In genomic region chr15:64642875-64643274, GRCh38 we compare ENCODE assay signal across 1 cellular context.
TF ChIP-seq lines count a peak whose summit lies in the region.

No MANE protein-coding gene starts in this region.

TF ChIP-seq in HepG2, 621 proteins besides CTCF, POLR2A, EP300 and RAD21 (continued from another document and continues in another):
- TF ChIP-seq, protein P1, sequence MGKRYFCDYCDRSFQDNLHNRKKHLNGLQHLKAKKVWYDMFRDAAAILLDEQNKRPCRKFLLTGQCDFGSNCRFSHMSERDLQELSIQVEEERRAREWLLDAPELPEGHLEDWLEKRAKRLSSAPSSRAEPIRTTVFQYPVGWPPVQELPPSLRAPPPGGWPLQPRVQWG (CRISPR knock-in tag; IDR thresholded peaks at IDR 0.05; ENCODE audit: borderline replicate concordance, low read depth), result no peak
- no peak for TF ChIP-seq ZNF646 (CRISPR knock-in tag; IDR thresholded peaks at IDR 0.05)
- TF ChIP-seq ZNF788 (CRISPR knock-in tag; IDR thresholded peaks at IDR 0.05; ENCODE audit: borderline replicate concordance), result no peak
- TF ChIP-seq MLLT10 (CRISPR knock-in tag; IDR thresholded peaks at IDR 0.05), result no peak
- TF ChIP-seq HNF4A (CRISPR knock-in tag; IDR thresholded peaks at IDR 0.05), result peak; percentile 79
- peak; percentile 48; the same call in 1 of the 2 replicates for TF ChIP-seq ZNF652 (CRISPR knock-in tag; IDR thresholded peaks at IDR 0.05; ENCODE audit: borderline replicate concordance, low read depth)
- TF ChIP-seq SRSF4 (IDR thresholded peaks at IDR 0.05; ENCODE audit: low read depth, low read length, poor library complexity, severe bottlenecking), result no peak
- no peak for TF ChIP-seq BRD4 (CRISPR knock-in tag; IDR thresholded peaks at IDR 0.05)
- no peak for TF ChIP-seq PAWR (CRISPR knock-in tag; IDR thresholded peaks at IDR 0.05; ENCODE audit: borderline replicate concordance)
- TF ChIP-seq BRF2 (CRISPR knock-in tag; IDR thresholded peaks at IDR 0.05), result no peak
- peak; percentile 60 for TF ChIP-seq TGIF2 (CRISPR knock-in tag; IDR thresholded peaks at IDR 0.05)
- TF ChIP-seq SMARCE1 (IDR thresholded peaks at IDR 0.05; ENCODE audit: borderline replicate concordance), result no peak
- TF ChIP-seq HNRNPLL (IDR thresholded peaks at IDR 0.05; ENCODE audit: low read depth, low read length, poor library complexity, severe bottlenecking), result no peak
- peak; percentile 39; the same call in 1 of the 2 replicates for TF ChIP-seq FOXO1 (CRISPR knock-in tag; IDR thresholded peaks at IDR 0.05)
- TF ChIP-seq ELF1 (CRISPR knock-in tag; IDR thresholded peaks at IDR 0.05), result no peak
- peak; percentile 63 for TF ChIP-seq HOMEZ (CRISPR knock-in tag; IDR thresholded peaks at IDR 0.05; ENCODE audit: low read depth)
- peak; percentile 97 for TF ChIP-seq TFE3 (CRISPR knock-in tag; IDR thresholded peaks at IDR 0.05)
- TF ChIP-seq NCOA2 (CRISPR knock-in tag; IDR thresholded peaks at IDR 0.05), result peak; percentile 61
- TF ChIP-seq, protein P2, sequence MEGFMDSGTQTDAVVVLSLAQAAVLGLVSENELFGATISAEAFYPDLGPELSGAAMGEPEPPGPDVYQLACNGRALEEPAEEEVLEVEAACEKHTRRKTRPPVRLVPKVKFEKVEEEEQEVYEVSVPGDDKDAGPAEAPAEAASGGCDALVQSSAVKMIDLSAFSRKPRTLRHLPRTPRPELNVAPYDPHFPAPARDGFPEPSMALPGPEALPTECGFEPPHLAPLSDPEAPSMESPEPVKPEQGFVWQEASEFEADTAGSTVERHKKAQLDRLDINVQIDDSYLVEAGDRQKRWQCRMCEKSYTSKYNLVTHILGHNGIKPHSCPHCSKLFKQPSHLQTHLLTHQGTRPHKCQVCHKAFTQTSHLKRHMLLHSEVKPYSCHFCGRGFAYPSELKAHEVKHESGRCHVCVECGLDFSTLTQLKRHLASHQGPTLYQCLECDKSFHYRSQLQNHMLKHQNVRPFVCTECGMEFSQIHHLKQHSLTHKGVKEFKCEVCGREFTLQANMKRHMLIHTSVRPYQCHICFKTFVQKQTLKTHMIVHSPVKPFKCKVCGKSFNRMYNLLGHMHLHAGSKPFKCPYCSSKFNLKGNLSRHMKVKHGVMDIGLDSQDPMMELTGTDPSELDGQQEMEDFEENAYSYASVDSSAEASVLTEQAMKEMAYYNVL (CRISPR knock-in tag; IDR thresholded peaks at IDR 0.05; ENCODE audit: borderline replicate concordance), result no peak
- TF ChIP-seq MXD1 (CRISPR knock-in tag; IDR thresholded peaks at IDR 0.05), result no peak
- 0 out of 2 replicates have a peak, but pooled peaks have one; percentile 26 for TF ChIP-seq SMAD3 (CRISPR knock-in tag; IDR thresholded peaks at IDR 0.05)
- no peak for TF ChIP-seq ZNF670 (CRISPR knock-in tag; IDR thresholded peaks at IDR 0.05; ENCODE audit: borderline replicate concordance)
- TF ChIP-seq ELF3 (CRISPR knock-in tag; IDR thresholded peaks at IDR 0.05), result peak; percentile 98
- TF ChIP-seq ZNF552 (CRISPR knock-in tag; IDR thresholded peaks at IDR 0.05; ENCODE audit: borderline replicate concordance), result no peak
- TF ChIP-seq ZNF331 (CRISPR knock-in tag; IDR thresholded peaks at IDR 0.05), result peak; percentile 32; the same call in 1 of the 2 replicates
- no peak for TF ChIP-seq MBNL3 (CRISPR knock-in tag; conservative IDR thresholded peaks at IDR 0.05)
- TF ChIP-seq, protein P3, sequence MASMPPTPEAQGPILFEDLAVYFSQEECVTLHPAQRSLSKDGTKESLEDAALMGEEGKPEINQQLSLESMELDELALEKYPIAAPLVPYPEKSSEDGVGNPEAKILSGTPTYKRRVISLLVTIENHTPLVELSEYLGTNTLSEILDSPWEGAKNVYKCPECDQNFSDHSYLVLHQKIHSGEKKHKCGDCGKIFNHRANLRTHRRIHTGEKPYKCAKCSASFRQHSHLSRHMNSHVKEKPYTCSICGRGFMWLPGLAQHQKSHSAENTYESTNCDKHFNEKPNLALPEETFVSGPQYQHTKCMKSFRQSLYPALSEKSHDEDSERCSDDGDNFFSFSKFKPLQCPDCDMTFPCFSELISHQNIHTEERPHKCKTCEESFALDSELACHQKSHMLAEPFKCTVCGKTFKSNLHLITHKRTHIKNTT (CRISPR knock-in tag; IDR thresholded peaks at IDR 0.05), result no peak
- TF ChIP-seq ZFAT (CRISPR knock-in tag; conservative IDR thresholded peaks at IDR 0.05), result no peak
- TF ChIP-seq DRAP1 (CRISPR knock-in tag; IDR thresholded peaks at IDR 0.05), result peak; percentile 70
- no peak for TF ChIP-seq JUND (CRISPR knock-in tag; IDR thresholded peaks at IDR 0.05)
- no peak for TF ChIP-seq SNRNP70 (IDR thresholded peaks at IDR 0.05; ENCODE audit: low read depth, low read length)
- peak; percentile 75; the same call in 1 of the 2 replicates for TF ChIP-seq SOX5 (CRISPR knock-in tag; IDR thresholded peaks at IDR 0.05; ENCODE audit: borderline replicate concordance)
- TF ChIP-seq ZNF296 (CRISPR knock-in tag; conservative IDR thresholded peaks at IDR 0.05), result no peak
- 0 out of 2 replicates have a peak, but pooled peaks have one; percentile 33 for TF ChIP-seq NR2F6 (IDR thresholded peaks at IDR 0.05)
- TF ChIP-seq NR2F6 (CRISPR knock-in tag; IDR thresholded peaks at IDR 0.05), result 0 out of 2 replicates have a peak, but pooled peaks have one; percentile 14
- no peak for TF ChIP-seq KLF9 (CRISPR knock-in tag; IDR thresholded peaks at IDR 0.05; ENCODE audit: low read depth)
- TF ChIP-seq, protein P4, sequence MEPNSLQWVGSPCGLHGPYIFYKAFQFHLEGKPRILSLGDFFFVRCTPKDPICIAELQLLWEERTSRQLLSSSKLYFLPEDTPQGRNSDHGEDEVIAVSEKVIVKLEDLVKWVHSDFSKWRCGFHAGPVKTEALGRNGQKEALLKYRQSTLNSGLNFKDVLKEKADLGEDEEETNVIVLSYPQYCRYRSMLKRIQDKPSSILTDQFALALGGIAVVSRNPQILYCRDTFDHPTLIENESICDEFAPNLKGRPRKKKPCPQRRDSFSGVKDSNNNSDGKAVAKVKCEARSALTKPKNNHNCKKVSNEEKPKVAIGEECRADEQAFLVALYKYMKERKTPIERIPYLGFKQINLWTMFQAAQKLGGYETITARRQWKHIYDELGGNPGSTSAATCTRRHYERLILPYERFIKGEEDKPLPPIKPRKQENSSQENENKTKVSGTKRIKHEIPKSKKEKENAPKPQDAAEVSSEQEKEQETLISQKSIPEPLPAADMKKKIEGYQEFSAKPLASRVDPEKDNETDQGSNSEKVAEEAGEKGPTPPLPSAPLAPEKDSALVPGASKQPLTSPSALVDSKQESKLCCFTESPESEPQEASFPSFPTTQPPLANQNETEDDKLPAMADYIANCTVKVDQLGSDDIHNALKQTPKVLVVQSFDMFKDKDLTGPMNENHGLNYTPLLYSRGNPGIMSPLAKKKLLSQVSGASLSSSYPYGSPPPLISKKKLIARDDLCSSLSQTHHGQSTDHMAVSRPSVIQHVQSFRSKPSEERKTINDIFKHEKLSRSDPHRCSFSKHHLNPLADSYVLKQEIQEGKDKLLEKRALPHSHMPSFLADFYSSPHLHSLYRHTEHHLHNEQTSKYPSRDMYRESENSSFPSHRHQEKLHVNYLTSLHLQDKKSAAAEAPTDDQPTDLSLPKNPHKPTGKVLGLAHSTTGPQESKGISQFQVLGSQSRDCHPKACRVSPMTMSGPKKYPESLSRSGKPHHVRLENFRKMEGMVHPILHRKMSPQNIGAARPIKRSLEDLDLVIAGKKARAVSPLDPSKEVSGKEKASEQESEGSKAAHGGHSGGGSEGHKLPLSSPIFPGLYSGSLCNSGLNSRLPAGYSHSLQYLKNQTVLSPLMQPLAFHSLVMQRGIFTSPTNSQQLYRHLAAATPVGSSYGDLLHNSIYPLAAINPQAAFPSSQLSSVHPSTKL (CRISPR knock-in tag; IDR thresholded peaks at IDR 0.05), result peak; percentile 89
- TF ChIP-seq TFAP4 (IDR thresholded peaks at IDR 0.05; ENCODE audit: borderline replicate concordance, low read depth), result peak; percentile 99
- TF ChIP-seq ZNF782 (CRISPR knock-in tag; IDR thresholded peaks at IDR 0.05; ENCODE audit: borderline replicate concordance), result no peak
- TF ChIP-seq TP53 (CRISPR knock-in tag; conservative IDR thresholded peaks at IDR 0.05), result no peak
- peak; percentile 70; the same call in 1 of the 2 replicates for TF ChIP-seq FOXK1 (CRISPR knock-in tag; IDR thresholded peaks at IDR 0.05; ENCODE audit: borderline replicate concordance, low read depth)
- no peak for TF ChIP-seq MAFF (IDR thresholded peaks at IDR 0.05; ENCODE audit: low read depth, low read length)
